ENCODE assay signal across 18 cellular contexts in the genomic region with DNA sequence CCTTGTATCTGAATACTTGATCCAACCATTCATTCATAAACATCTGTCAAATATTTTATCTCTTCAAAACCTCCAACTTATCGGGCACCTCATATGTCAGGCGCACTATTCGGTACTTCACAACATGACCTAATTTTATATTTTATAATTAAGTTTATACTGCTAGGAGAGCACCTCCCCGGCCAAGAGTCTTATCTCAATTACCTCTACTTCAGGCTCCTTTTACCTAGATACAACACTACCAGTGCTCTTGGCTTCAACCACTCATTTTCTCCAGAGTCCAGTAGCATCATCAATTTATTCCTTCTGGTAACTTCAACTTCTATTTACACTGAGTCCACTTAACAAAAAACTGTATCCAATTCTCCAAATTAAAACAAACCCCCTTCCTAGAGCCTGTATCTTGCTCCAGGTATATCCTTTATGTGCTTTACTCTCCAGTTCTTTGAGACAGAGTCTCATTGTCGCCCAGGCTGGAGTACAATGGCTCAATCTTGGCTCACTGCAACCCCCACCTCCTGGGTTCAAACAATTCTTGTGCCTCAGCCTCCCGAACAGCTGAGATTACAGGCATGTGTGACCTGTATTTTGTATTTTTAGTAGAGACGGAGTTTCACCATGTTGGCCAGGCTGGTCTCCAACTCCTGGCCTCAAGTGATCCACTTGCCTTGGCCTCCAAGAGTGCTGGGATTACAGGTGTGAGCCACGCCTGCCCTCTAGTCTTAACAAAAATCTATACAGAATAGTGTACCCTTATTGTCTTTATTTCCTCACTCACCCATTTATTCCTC. TPM values are rescaled to one million over a fixed set of nuclear protein-coding genes. Genes with fewer than 3 reads are reported as not detected.
DNase-seq lines count a peak whose midpoint lies in the region; ATAC-seq and TF ChIP-seq lines count a peak whose summit lies in the region.
"Had no signal": no experiment of that assay in that cellular context is flagged by ENCODE, and none has a peak within 500 bp of the region (broad histone marks: within the 10 kb centered on the region; RNA-seq: fewer than 3 reads in every experiment).

No MANE protein-coding gene starts in this region.

- H3K27ac Mint-ChIP-seq in IgD-negative memory B cell = peak overlapping the region in 2 of 3 donors; percentile 56 to 58
- H3K27ac Mint-ChIP-seq: HFFc6 had no signal

- H3K4me1 Mint-ChIP-seq in IgD-negative memory B cell = peaks cover 30 to 38% (median 33%) of the 10 kb centered on the region in 3 donors

- no peak overlapping the region for H3K27ac ChIP-seq in right cardiac atrium (ENCODE audit: low read length)
- H3K27ac ChIP-seq in left lung = no peak overlapping the region
- peak overlapping the region; percentile 18 to 67 (median 44) for H3K27ac ChIP-seq in gastrocnemius medialis
- H3K27ac ChIP-seq: BLaER1 had no signal

- peaks cover 2% of the 10 kb centered on the region for H3K36me3 Mint-ChIP-seq in IgD-negative memory B cell

- TF ChIP-seq CTCF in left lung (IDR thresholded peaks at IDR 0.05) (no peak), gastrocnemius medialis (IDR thresholded peaks at IDR 0.05 in 4 of 5, conservative IDR thresholded peaks at IDR 0.05 in 1 of 5) (no peak)

- H3K9me3 Mint-ChIP-seq in IgD-negative memory B cell = no peaks in the 10 kb centered on the region
- H3K9me3 Mint-ChIP-seq: HFFc6 had no signal

- H3K4me1 ChIP-seq in right cardiac atrium (ENCODE audit: control insufficient read depth, insufficient read depth, low read length) (peaks cover 10% of the 10 kb centered on the region), left lung (peaks cover 9 to 27% of the 10 kb centered on the region in 2 donors), gastrocnemius medialis (peaks cover 68 to 69% of the 10 kb centered on the region in 2 donors)

- TF ChIP-seq POLR2A in gastrocnemius medialis (IDR thresholded peaks at IDR 0.05) = no peak

- WGBS in right cardiac atrium = 72% methylated on average over 8 of the region's 8 CpGs

- in situ Hi-C loops in gastrocnemius medialis (cut with MboI; ENCODE audit: low sequenced_read_pairs in 4 of 4) = loop anchor here in 1 of 4 donors (10.0 kb wide), 1 partner anchor 187 kb away; no protein-coding TSS in a partner anchor

- H3K27me3 Mint-ChIP-seq in IgD-negative memory B cell = no peaks in the 10 kb centered on the region

- ATAC-seq in left ventricle myocardium superior (peak; percentile 50), right cardiac atrium (no peak), left lung (peak; percentile 75), gastrocnemius medialis (peak in 1 of 2 donors; percentile 65)

- H3K9me3 ChIP-seq in right cardiac atrium (ENCODE audit: control insufficient read depth, low read length) (no peaks in the 10 kb centered on the region), left lung (no peaks in the 10 kb centered on the region), gastrocnemius medialis (no peaks in the 10 kb centered on the region)
- H3K9me3 ChIP-seq: BLaER1 had no signal

- intact Hi-C loops in left ventricle myocardium superior (cut with micrococcal nuclease) (no loop called here), right cardiac atrium (cut with DNase I) (no loop called here), left lung (cut with DNase I) (no loop called here), gastrocnemius medialis (cut with DNase I; ENCODE audit: low total_unique reads) (no loop called here)

- no peaks in the 10 kb centered on the region for H3K36me3 ChIP-seq in left lung
- H3K36me3 ChIP-seq in gastrocnemius medialis = no peaks in the 10 kb centered on the region

- DNase-seq in left ventricle myocardium superior (no peak), right cardiac atrium (no peak), left lung (no peak), gastrocnemius medialis (peak in 1 of 2 donors; percentile 29), anterior cingulate cortex (lab: John Stamatoyannopoulos, UW) (no peak), foreskin melanocyte (no peak)
- DNase-seq: DMS79 treated with DMSO at 0.1 percent for 48 hours, H7, HFFc6, NCI-H1417 treated with DMSO at 0.1 percent for 48 hours, NCI-H187 treated with DMSO at 0.1 percent for 48 hours, NCI-H2227 treated with DMSO at 0.1 percent for 48 hours, NCI-H524, NCI-H82, OCI-M1, SIG-M5 had no signal

- H3K27me3 ChIP-seq in right cardiac atrium (ENCODE audit: control insufficient read depth, insufficient read depth) = no peaks in the 10 kb centered on the region
- H3K27me3 ChIP-seq in left lung = no peaks in the 10 kb centered on the region
- no peaks in the 10 kb centered on the region for H3K27me3 ChIP-seq in gastrocnemius medialis
- H3K27me3 ChIP-seq: BLaER1 had no signal

- H3K4me3 Mint-ChIP-seq in IgD-negative memory B cell = no peak overlapping the region
- H3K4me3 Mint-ChIP-seq: HFFc6 had no signal

- no peak overlapping the region for H3K4me3 ChIP-seq in right cardiac atrium (ENCODE audit: low read length)
- H3K4me3 ChIP-seq in left lung = no peak overlapping the region
- H3K4me3 ChIP-seq in gastrocnemius medialis = no peak overlapping the region
- H3K4me3 ChIP-seq: BLaER1 had no signal

RNA-seq across cellular contexts. Expression of a gene that starts 18.8 kb away (rescaled TPM):
- total RNA-seq in left ventricle myocardium superior (78.9 TPM), right cardiac atrium (10 to 100 TPM; 75.4 to 83.1 (median 79.9) TPM), left lung (100 to 1,000 TPM in 1 of 2 donors, 10 to 100 TPM in 1; 94.9 to 113 TPM), gastrocnemius medialis (10 to 100 TPM; 58.5 to 99.5 (median 81.8) TPM)
- polyA plus RNA-seq in right cardiac atrium (47.9 TPM), IgD-negative memory B cell (83.4 TPM)

RNA-seq across cellular contexts. Expression of a gene that starts 20.5 kb away (rescaled TPM):
- total RNA-seq in left ventricle myocardium superior (21.7 TPM), right cardiac atrium (10 to 100 TPM; 21.6 to 30.9 (median 24.1) TPM), left lung (10 to 100 TPM; 17.6 to 19.9 TPM), gastrocnemius medialis (10 to 100 TPM; 19.5 to 32.0 (median 22.0) TPM)
- polyA plus RNA-seq in right cardiac atrium (32.4 TPM), IgD-negative memory B cell (43.8 TPM)

RNA-seq across cellular contexts. Expression of a gene that starts 43.7 kb away (rescaled TPM):
- total RNA-seq in left ventricle myocardium superior (0.64 TPM), right cardiac atrium (1 to 10 TPM in 3 of 4 donors, under 1 TPM in 1; 0.42 to 1.8 (median 1.1) TPM), left lung (10 to 100 TPM in 1 of 2 donors, under 1 TPM in 1; 0.70 to 16.2 TPM), gastrocnemius medialis (1 to 10 TPM in 2 of 4 donors, under 1 TPM in 2; 0.12 to 6.9 (median 0.60) TPM)
- polyA plus RNA-seq in right cardiac atrium (0.93 TPM), IgD-negative memory B cell (0.60 TPM)

Comparison
In these comparisons a context has a peak if more than half of its experiments do, and no peak if none do; other contexts are left out.
1. ATAC-seq: peak in left ventricle myocardium superior (single experiment) and left lung (single experiment); none in right cardiac atrium (0 of 2).
2. H3K27ac ChIP-seq: peak in gastrocnemius medialis (4 of 4); none in right cardiac atrium (single experiment) and left lung (0 of 2).